In the genomic region with DNA sequence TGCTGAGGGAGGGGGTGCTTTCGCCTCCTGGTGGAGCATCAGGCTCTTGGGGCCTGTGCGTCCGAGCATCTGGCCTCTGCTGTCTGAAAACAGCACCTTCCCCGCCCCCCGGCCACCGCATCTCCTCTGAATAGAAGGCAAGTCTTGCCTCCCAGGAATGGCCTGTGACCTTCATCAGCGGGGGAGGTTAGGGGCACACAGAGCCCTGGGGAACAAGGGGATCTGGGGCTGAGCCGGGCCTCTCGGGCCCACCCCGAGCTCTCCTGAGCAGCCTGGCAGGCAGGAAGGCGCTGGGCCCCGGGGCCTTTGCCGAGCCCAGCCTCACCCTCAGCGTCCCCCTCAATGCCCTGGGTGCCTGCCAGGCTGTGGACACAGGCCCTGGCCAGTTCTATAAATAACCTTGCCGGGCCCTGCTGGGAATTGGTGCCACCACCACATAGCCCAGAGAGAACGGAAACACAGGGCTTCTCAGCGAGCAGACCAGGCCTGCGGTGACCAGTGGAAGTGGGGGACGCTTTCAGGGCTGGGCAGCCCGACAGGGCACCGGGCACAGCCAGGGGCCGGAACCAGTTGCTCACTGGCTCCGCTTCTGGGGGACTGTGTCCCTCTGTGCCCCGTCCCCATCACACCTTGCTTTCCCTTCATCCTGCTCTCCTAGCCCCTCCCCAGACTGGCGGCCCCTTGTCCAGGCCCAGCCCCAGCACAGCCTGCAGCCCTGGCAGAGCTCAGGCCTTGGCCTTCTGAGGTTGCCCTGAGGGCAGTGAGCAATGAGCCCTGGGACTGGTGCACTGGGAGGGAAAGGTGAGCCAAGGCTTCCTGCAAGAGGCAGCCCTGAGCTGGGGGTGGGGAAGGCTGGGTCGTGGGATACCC, we compare ENCODE assay signal across 1 cellular context.
TF ChIP-seq lines count a peak whose summit lies in the region.

No MANE protein-coding gene starts in this region.

TF ChIP-seq in endothelial cell of umbilical vein, 7 proteins besides CTCF, POLR2A, EP300 and RAD21:
- TF ChIP-seq JUN (IDR thresholded peaks at IDR 0.05; ENCODE audit: borderline replicate concordance, insufficient read depth, insufficient read length, low read depth) = no peak
- no peak for TF ChIP-seq GATA2 (IDR thresholded peaks at IDR 0.05; ENCODE audit: insufficient read depth, insufficient read length, low read depth, low read length)
- no peak for TF ChIP-seq EZH2 (IDR thresholded peaks at IDR 0.05; ENCODE audit: borderline replicate concordance, low read depth, low read length, severe bottlenecking)
- no peak for TF ChIP-seq POLR2AphosphoS5 (IDR thresholded peaks at IDR 0.05; ENCODE audit: insufficient read depth, low read depth, low read length)
- TF ChIP-seq MAX (IDR thresholded peaks at IDR 0.05; ENCODE audit: insufficient read depth, insufficient read length) = no peak
- no peak for TF ChIP-seq MYC (IDR thresholded peaks at IDR 0.05; ENCODE audit: low read depth, low read length)
- no peak for TF ChIP-seq FOS (IDR thresholded peaks at IDR 0.05; ENCODE audit: borderline replicate concordance, insufficient read depth, low read length)
